ENCODE assay signal across 1 cellular context in genomic region chr6:122609881-122610689, GRCh38.
TF ChIP-seq lines count a peak whose summit lies in the region.

Gene PKIB (plus strand): TSS chr6:122610405. CDS start chr6:122717795, 107,390 bp downstream.

TF ChIP-seq in HepG2, 621 proteins besides CTCF, POLR2A, EP300 and RAD21 (continued from another document and continues in another):
- TF ChIP-seq HBP1 (CRISPR knock-in tag; IDR thresholded peaks at IDR 0.05; ENCODE audit: low read depth): no peak
- peak; percentile 45; the same call in 1 of the 2 replicates for TF ChIP-seq HOMEZ (CRISPR knock-in tag; IDR thresholded peaks at IDR 0.05; ENCODE audit: low read depth)
- no peak for TF ChIP-seq ZKSCAN1 (IDR thresholded peaks at IDR 0.05; ENCODE audit: low read length)
- peak; percentile 51 for TF ChIP-seq SALL1 (CRISPR knock-in tag; IDR thresholded peaks at IDR 0.05)
- TF ChIP-seq TBL1XR1 (IDR thresholded peaks at IDR 0.05; ENCODE audit: borderline replicate concordance, low read length, partially characterized antibody): no peak
- TF ChIP-seq ZNF850 (CRISPR knock-in tag; conservative IDR thresholded peaks at IDR 0.05): peak; percentile 74; the same call in 1 of the 2 replicates
- 0 out of 2 replicates have a peak, but pooled peaks have one; percentile 32 for TF ChIP-seq ZFP36L1 (CRISPR knock-in tag; IDR thresholded peaks at IDR 0.05)
- TF ChIP-seq ASH2L (IDR thresholded peaks at IDR 0.05; ENCODE audit: insufficient read length, low read depth, low read length): no peak
- no peak for TF ChIP-seq SSRP1 (CRISPR knock-in tag; IDR thresholded peaks at IDR 0.05)
- TF ChIP-seq ZNF331 (CRISPR knock-in tag; IDR thresholded peaks at IDR 0.05): peak; percentile 86; the same call in 1 of the 2 replicates
- TF ChIP-seq ZNF549 (CRISPR knock-in tag; IDR thresholded peaks at IDR 0.05): no peak
- TF ChIP-seq, protein P1, sequence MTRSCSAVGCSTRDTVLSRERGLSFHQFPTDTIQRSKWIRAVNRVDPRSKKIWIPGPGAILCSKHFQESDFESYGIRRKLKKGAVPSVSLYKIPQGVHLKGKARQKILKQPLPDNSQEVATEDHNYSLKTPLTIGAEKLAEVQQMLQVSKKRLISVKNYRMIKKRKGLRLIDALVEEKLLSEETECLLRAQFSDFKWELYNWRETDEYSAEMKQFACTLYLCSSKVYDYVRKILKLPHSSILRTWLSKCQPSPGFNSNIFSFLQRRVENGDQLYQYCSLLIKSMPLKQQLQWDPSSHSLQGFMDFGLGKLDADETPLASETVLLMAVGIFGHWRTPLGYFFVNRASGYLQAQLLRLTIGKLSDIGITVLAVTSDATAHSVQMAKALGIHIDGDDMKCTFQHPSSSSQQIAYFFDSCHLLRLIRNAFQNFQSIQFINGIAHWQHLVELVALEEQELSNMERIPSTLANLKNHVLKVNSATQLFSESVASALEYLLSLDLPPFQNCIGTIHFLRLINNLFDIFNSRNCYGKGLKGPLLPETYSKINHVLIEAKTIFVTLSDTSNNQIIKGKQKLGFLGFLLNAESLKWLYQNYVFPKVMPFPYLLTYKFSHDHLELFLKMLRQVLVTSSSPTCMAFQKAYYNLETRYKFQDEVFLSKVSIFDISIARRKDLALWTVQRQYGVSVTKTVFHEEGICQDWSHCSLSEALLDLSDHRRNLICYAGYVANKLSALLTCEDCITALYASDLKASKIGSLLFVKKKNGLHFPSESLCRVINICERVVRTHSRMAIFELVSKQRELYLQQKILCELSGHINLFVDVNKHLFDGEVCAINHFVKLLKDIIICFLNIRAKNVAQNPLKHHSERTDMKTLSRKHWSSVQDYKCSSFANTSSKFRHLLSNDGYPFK (CRISPR knock-in tag; IDR thresholded peaks at IDR 0.05; ENCODE audit: borderline replicate concordance): no peak
- peak; percentile 71; the same call in 1 of the 2 replicates for TF ChIP-seq ZNF274 (CRISPR knock-in tag; IDR thresholded peaks at IDR 0.05)
- TF ChIP-seq HMGXB4 (CRISPR knock-in tag; IDR thresholded peaks at IDR 0.05; ENCODE audit: borderline replicate concordance in 1 of 2, low read depth in 1 of 2): peak; percentile 79 to 92
- no peak for TF ChIP-seq RARA (CRISPR knock-in tag; IDR thresholded peaks at IDR 0.05)
- no peak for TF ChIP-seq ZNF672 (CRISPR knock-in tag; IDR thresholded peaks at IDR 0.05)
- TF ChIP-seq GABPB1 (CRISPR knock-in tag; IDR thresholded peaks at IDR 0.05): peak; percentile 64; the same call in 1 of the 2 replicates
- TF ChIP-seq RORA (CRISPR knock-in tag; IDR thresholded peaks at IDR 0.05): no peak
- peak; percentile 48; the same call in 1 of the 2 replicates for TF ChIP-seq ZNF441 (CRISPR knock-in tag; IDR thresholded peaks at IDR 0.05; ENCODE audit: borderline replicate concordance)
- no peak for TF ChIP-seq RFX5 (IDR thresholded peaks at IDR 0.05; ENCODE audit: low read depth, low read length)
- no peak for TF ChIP-seq TP53 (CRISPR knock-in tag; conservative IDR thresholded peaks at IDR 0.05)
- TF ChIP-seq PCBP2 (optimal IDR thresholded peaks at IDR 0.05; ENCODE audit: low read depth, low read length, poor library complexity, severe bottlenecking): no peak
- no peak for TF ChIP-seq NKX3-1 (CRISPR knock-in tag; IDR thresholded peaks at IDR 0.05)
- TF ChIP-seq KAT7 (CRISPR knock-in tag; IDR thresholded peaks at IDR 0.05; ENCODE audit: borderline replicate concordance): 0 out of 2 replicates have a peak, but pooled peaks have one; percentile 32
- TF ChIP-seq MAZ (IDR thresholded peaks at IDR 0.05; ENCODE audit: borderline replicate concordance, low read depth, low read length): peak; percentile 54; the same call in 1 of the 2 replicates
- TF ChIP-seq MAZ (CRISPR knock-in tag; IDR thresholded peaks at IDR 0.05; ENCODE audit: low read depth): no peak
- TF ChIP-seq ZFP41 (CRISPR knock-in tag; IDR thresholded peaks at IDR 0.05; ENCODE audit: borderline replicate concordance): no peak
- TF ChIP-seq ZNF788 (CRISPR knock-in tag; IDR thresholded peaks at IDR 0.05; ENCODE audit: borderline replicate concordance): peak; percentile 91
- TF ChIP-seq, protein P2, sequence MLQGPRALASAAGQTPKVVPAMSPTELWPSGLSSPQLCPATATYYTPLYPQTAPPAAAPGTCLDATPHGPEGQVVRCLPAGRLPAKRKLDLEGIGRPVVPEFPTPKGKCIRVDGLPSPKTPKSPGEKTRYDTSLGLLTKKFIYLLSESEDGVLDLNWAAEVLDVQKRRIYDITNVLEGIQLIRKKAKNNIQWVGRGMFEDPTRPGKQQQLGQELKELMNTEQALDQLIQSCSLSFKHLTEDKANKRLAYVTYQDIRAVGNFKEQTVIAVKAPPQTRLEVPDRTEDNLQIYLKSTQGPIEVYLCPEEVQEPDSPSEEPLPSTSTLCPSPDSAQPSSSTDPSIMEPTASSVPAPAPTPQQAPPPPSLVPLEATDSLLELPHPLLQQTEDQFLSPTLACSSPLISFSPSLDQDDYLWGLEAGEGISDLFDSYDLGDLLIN (CRISPR knock-in tag; IDR thresholded peaks at IDR 0.05; ENCODE audit: borderline replicate concordance): no peak
- TF ChIP-seq ZFX (CRISPR knock-in tag; IDR thresholded peaks at IDR 0.05; ENCODE audit: low read depth): peak; percentile 49; the same call in 1 of the 2 replicates
- TF ChIP-seq DZIP1 (CRISPR knock-in tag; IDR thresholded peaks at IDR 0.05): no peak
- TF ChIP-seq CERS6 (CRISPR knock-in tag; IDR thresholded peaks at IDR 0.05): no peak
- no peak for TF ChIP-seq ATF2 (CRISPR knock-in tag; IDR thresholded peaks at IDR 0.05)
- peak; percentile 23 for TF ChIP-seq AHDC1 (CRISPR knock-in tag; IDR thresholded peaks at IDR 0.05; ENCODE audit: borderline replicate concordance)
- TF ChIP-seq ZNF567 (CRISPR knock-in tag; IDR thresholded peaks at IDR 0.05; ENCODE audit: borderline replicate concordance): no peak
- peak; percentile 60; the same call in 1 of the 2 replicates for TF ChIP-seq ZNF33B (CRISPR knock-in tag; IDR thresholded peaks at IDR 0.05)
- no peak for TF ChIP-seq HIVEP1 (CRISPR knock-in tag; IDR thresholded peaks at IDR 0.05)
- TF ChIP-seq ZFP36 (IDR thresholded peaks at IDR 0.05; ENCODE audit: borderline replicate concordance, low read depth, low read length, partially characterized antibody): peak; percentile 37
- no peak for TF ChIP-seq ZNF737 (CRISPR knock-in tag; IDR thresholded peaks at IDR 0.05; ENCODE audit: borderline replicate concordance)
- TF ChIP-seq NR2C2 (CRISPR knock-in tag; IDR thresholded peaks at IDR 0.05; ENCODE audit: borderline replicate concordance): peak; percentile 27; the same call in 1 of the 2 replicates
- TF ChIP-seq ZNF224 (CRISPR knock-in tag; IDR thresholded peaks at IDR 0.05): no peak
- TF ChIP-seq ZNF569 (CRISPR knock-in tag; IDR thresholded peaks at IDR 0.05; ENCODE audit: borderline replicate concordance): no peak
- TF ChIP-seq XBP1 (CRISPR knock-in tag; IDR thresholded peaks at IDR 0.05): no peak
